8 cellular contexts compared by ENCODE assay signal in genomic region chr5:127909078-127909477, GRCh38.
DNase-seq lines count a peak whose midpoint lies in the region; ATAC-seq, FAIRE-seq and TF ChIP-seq lines count a peak whose summit lies in the region.

No MANE protein-coding gene starts in this region.

- H3F3A ChIP-seq in MM.1S (ENCODE audit: insufficient read depth, low read length), result peaks cover 3% of the 10 kb centered on the region; the same call in 1 of the 2 replicates

- H3K4me1 ChIP-seq in MM.1S (ENCODE audit: low read length) (peaks cover 5% of the 10 kb centered on the region; the same call in 1 of the 2 replicates), astrocyte (ENCODE audit: insufficient read depth, low read length) (no peaks in the 10 kb centered on the region)

- FAIRE-seq in astrocyte (lab: Jason Lieb, UNC), result no peak

- H3K36me3 Mint-ChIP-seq in astrocyte (ENCODE audit: low read depth, unreplicated experiment), result no peaks in the 10 kb centered on the region

- no peaks in the 10 kb centered on the region for H3K4me1 Mint-ChIP-seq in astrocyte (ENCODE audit: low read depth, unreplicated experiment)

- H3K36me3 ChIP-seq in MM.1S (replicated peaks; ENCODE audit: insufficient read depth, low read length), result no peaks in the 10 kb centered on the region
- no peaks in the 10 kb centered on the region for H3K36me3 ChIP-seq in astrocyte (ENCODE audit: insufficient read depth, low read length)

- H3K27me3 ChIP-seq in MM.1S (replicated peaks; ENCODE audit: insufficient read depth, low read length) (no peaks in the 10 kb centered on the region), astrocyte (ENCODE audit: insufficient read depth, low read length) (no peaks in the 10 kb centered on the region)

- H3K27me3 Mint-ChIP-seq in astrocyte (ENCODE audit: low read depth, unreplicated experiment), result no peaks in the 10 kb centered on the region

- H3K9me3 ChIP-seq in MM.1S (replicated peaks; ENCODE audit: insufficient read depth, low read length) (no peaks in the 10 kb centered on the region), astrocyte (ENCODE audit: insufficient read depth, low read depth, low read length) (no peaks in the 10 kb centered on the region)

- H3K9me3 Mint-ChIP-seq in astrocyte (ENCODE audit: unreplicated experiment), result no peaks in the 10 kb centered on the region

- peak; percentile 63 for ATAC-seq in left lobe of liver

- no peaks in the 10 kb centered on the region for H3K79me2 ChIP-seq in MM.1S (ENCODE audit: low read length)
- H3K79me2 ChIP-seq in astrocyte (ENCODE audit: insufficient read depth, low read length), result no peaks in the 10 kb centered on the region

- DNase-seq in AG09309 (ENCODE audit: low read depth) (peak; percentile 18), HFF-Myc (ENCODE audit: extremely low read depth, low read depth) (peak; percentile 35), MM.1S (peak; percentile 74), astrocyte (ENCODE audit: low read depth) (peak; percentile 36), left lobe of liver (ENCODE audit: low spot score) (no peak), KG1 (lab: John Stamatoyannopoulos, UW) (no peak)
- no peak for DNase-seq in stimulated activated CD4-positive, alpha-beta T cell treated with anti-CD3 and anti-CD28 coated beads, Interleukin-2, amount 100 ng/mL, for 48 hours

- H3K4me3 ChIP-seq in AG09309 (ENCODE audit: control insufficient read depth, low read depth, low read length) (no peak overlapping the region), HFF-Myc (replicated peaks; ENCODE audit: low read depth, low read length) (no peak overlapping the region), MM.1S (ENCODE audit: low read length) (no peak overlapping the region), astrocyte (ENCODE audit: insufficient read depth, low read depth, low read length) (no peak overlapping the region)

- H4K20me1 ChIP-seq in MM.1S (ENCODE audit: insufficient read depth, low read length) (no peaks in the 10 kb centered on the region), astrocyte (ENCODE audit: insufficient read depth, low read length) (no peaks in the 10 kb centered on the region)

- no peaks in the 10 kb centered on the region for H3K9me2 ChIP-seq in MM.1S (replicated peaks; ENCODE audit: insufficient read depth, low read length)

- H3K9ac ChIP-seq in MM.1S (ENCODE audit: low read length) (no peak overlapping the region), astrocyte (ENCODE audit: low read length) (no peak overlapping the region)

- peak; percentile 77 for TF ChIP-seq CTCF in AG09309 (IDR thresholded peaks at IDR 0.05; ENCODE audit: control insufficient read depth, insufficient read depth, low read depth, low read length, missing control alignments)
- peak; percentile 70 for TF ChIP-seq CTCF in GM12874 (IDR thresholded peaks at IDR 0.05; ENCODE audit: insufficient read depth, low read depth, low read length)
- peak; percentile 65 for TF ChIP-seq CTCF in HFF-Myc (IDR thresholded peaks at IDR 0.05; ENCODE audit: low read depth, low read length, missing control alignments)
- TF ChIP-seq CTCF in MM.1S (IDR thresholded peaks at IDR 0.05; ENCODE audit: low read length), result peak; percentile 72
- peak; percentile 56 for TF ChIP-seq CTCF in astrocyte (IDR thresholded peaks at IDR 0.05; ENCODE audit: insufficient read depth, low read depth, low read length)

- H3K4me2 ChIP-seq in MM.1S (ENCODE audit: low read depth, low read length) (no peak overlapping the region), astrocyte (ENCODE audit: low read length) (no peak overlapping the region)

- H2AFZ ChIP-seq in MM.1S (ENCODE audit: low read length), result no peak overlapping the region
- H2AFZ ChIP-seq in astrocyte (ENCODE audit: low read depth, low read length), result no peak overlapping the region

- no peak overlapping the region for H3K4me3 Mint-ChIP-seq in astrocyte (ENCODE audit: unreplicated experiment)

- H3K27ac Mint-ChIP-seq in astrocyte (ENCODE audit: unreplicated experiment), result no peak overlapping the region

- H3K27ac ChIP-seq in MM.1S (ENCODE audit: low read length) (no peak overlapping the region), astrocyte (ENCODE audit: low read depth, low read length) (no peak overlapping the region)

Comparison
In these comparisons a context has a peak if more than half of its experiments do, and no peak if none do; other contexts are left out.
1. DNase-seq: peak in AG09309 (single experiment), HFF-Myc (single experiment), MM.1S (single experiment) and astrocyte (single experiment); none in left lobe of liver (single experiment), KG1 (single experiment) and stimulated activated CD4-positive, alpha-beta T cell treated with anti-CD3 and anti-CD28 coated beads, Interleukin-2, amount 100 ng/mL, for 48 hours (0 of 2).
2. Peak in every context shown above with its lines, with median percentiles within 50 percentile points of each other: CTCF ChIP-seq.